ENCODE assay signal across 8 cellular contexts in the genomic region with DNA sequence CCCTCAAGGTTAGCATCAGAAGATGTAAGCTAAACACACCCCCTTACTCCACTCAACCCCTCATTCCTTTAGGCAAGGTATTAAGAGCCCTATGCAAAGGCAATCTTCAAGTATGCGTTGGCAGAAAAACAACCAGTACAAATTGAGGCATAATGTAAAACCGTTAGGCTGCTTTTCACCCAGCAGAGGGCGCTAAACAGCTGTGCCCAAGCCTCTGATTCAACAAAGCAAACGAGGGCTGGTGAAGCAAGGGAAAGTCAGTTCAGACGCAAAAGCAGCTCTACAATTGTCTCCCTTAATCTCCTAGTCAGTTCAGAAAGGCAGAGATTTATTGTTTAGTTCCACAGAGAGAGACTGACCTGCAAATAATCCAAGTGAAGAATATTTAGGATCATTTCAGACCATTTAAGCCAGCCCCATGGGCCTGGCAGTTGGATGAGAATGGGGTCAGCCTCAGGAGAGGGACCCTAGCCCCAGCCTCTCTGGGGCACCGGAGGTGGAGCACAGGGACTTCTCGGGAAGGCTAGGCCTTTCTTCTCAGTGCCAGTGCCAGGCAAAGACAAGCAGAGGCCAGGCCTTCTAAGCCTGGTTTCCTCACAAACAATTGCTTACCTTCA. TPM values are rescaled to one million over a fixed set of nuclear protein-coding genes. Genes with fewer than 3 reads are reported as not detected.
DNase-seq lines count a peak whose midpoint lies in the region; ATAC-seq and TF ChIP-seq lines count a peak whose summit lies in the region.

No MANE protein-coding gene starts in this region.

- H3K27me3 ChIP-seq in colonic mucosa (no peaks in the 10 kb centered on the region), left lung (no peaks in the 10 kb centered on the region)

- DNase-seq in DMS153 (lab: John Stamatoyannopoulos, UW) (peak; percentile 51), NCI-H510A treated with DMSO at 0.1 percent for 48 hours (lab: John Stamatoyannopoulos, UW) (peak; percentile 83), colonic mucosa (peak; percentile 72), left lung (peak; percentile 58 to 74)
- DNase-seq in activated CD4-positive, alpha-beta T cell treated with anti-CD3 and anti-CD28 coated beads for 4 hours = peak; percentile 69 to 71
- DNase-seq in stimulated activated CD4-positive, alpha-beta T cell treated with anti-CD3 and anti-CD28 coated beads, Interleukin-2, amount 100 ng/mL, for 48 hours = peak; percentile 65

- H3K9ac ChIP-seq in colonic mucosa (ENCODE audit: low read depth in 2 of 2, low read length in 2 of 2) = no peak overlapping the region

- H3K4me3 ChIP-seq in colonic mucosa (no peak overlapping the region), left lung (no peak overlapping the region)

- intact Hi-C loops in colonic mucosa (cut with DNase I) (loop anchor here (5.0 kb wide), 1 partner anchor 118 kb away; no protein-coding TSS in a partner anchor), left lung (cut with DNase I) (no loop called here)

- no peaks in the 10 kb centered on the region for H3K36me3 ChIP-seq in colonic mucosa
- no peaks in the 10 kb centered on the region for H3K36me3 ChIP-seq in left lung

- ATAC-seq in HG03095 (IDR thresholded peaks at IDR 0.05; ENCODE audit: unreplicated experiment) (peak; percentile 57), left lung (peak; percentile 89), HG03045 (IDR thresholded peaks at IDR 0.05; ENCODE audit: unreplicated experiment) (no peak)

- TF ChIP-seq CTCF in colonic mucosa (IDR thresholded peaks at IDR 0.05) (peak; percentile 87), left lung (IDR thresholded peaks at IDR 0.05) (peak; percentile 87 to 96)

- H3K9me3 ChIP-seq in colonic mucosa (no peaks in the 10 kb centered on the region), left lung (no peaks in the 10 kb centered on the region)

- H3K27ac ChIP-seq in colonic mucosa (no peak overlapping the region), left lung (peak overlapping the region; percentile 7 to 45)

- no peaks in the 10 kb centered on the region for H3K4me1 ChIP-seq in colonic mucosa
- peaks cover 18 to 76% of the 10 kb centered on the region in 2 donors for H3K4me1 ChIP-seq in left lung

RNA-seq across cellular contexts. Expression of a gene that starts 23.5 kb away (rescaled TPM):
- 10 to 100 TPM; 29.9 to 41.6 TPM for total RNA-seq in colonic mucosa
- 10 to 100 TPM; 45.9 to 46.9 TPM for total RNA-seq in left lung
